In the genomic region with DNA sequence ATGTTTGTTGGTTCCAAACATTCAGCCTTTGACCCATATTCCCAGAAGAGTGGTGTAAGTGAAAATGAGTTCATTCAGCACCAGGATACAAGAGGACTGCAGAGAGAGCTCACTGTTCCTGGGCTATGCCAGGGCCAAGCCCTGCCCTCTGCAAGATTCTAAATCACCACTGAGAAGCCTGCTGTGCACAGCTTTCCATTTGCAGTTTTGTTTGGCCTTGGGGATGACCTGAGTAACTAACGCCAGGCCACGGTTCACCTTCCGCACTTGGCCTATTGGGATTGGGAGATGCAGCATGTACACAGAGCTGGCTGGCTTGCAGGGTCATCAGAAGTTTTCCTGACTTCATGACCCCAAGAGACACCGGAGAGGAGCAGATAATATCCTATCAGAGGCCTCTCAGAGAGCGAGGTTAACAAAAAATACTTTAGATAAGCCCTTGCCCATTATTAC, we compare ENCODE assay signal across 1 cellular context.
TF ChIP-seq lines count a peak whose summit lies in the region.

No MANE protein-coding gene starts in this region.

TF ChIP-seq in liver, 16 proteins besides CTCF, POLR2A, EP300 and RAD21 (continued from another document):
- TF ChIP-seq, protein P1, sequence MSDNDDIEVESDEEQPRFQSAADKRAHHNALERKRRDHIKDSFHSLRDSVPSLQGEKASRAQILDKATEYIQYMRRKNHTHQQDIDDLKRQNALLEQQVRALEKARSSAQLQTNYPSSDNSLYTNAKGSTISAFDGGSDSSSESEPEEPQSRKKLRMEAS (IDR thresholded peaks at IDR 0.05), result peak; percentile 85
- TF ChIP-seq, protein P2, sequence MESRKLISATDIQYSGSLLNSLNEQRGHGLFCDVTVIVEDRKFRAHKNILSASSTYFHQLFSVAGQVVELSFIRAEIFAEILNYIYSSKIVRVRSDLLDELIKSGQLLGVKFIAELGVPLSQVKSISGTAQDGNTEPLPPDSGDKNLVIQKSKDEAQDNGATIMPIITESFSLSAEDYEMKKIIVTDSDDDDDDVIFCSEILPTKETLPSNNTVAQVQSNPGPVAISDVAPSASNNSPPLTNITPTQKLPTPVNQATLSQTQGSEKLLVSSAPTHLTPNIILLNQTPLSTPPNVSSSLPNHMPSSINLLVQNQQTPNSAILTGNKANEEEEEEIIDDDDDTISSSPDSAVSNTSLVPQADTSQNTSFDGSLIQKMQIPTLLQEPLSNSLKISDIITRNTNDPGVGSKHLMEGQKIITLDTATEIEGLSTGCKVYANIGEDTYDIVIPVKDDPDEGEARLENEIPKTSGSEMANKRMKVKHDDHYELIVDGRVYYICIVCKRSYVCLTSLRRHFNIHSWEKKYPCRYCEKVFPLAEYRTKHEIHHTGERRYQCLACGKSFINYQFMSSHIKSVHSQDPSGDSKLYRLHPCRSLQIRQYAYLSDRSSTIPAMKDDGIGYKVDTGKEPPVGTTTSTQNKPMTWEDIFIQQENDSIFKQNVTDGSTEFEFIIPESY (IDR thresholded peaks at IDR 0.05), result peak; percentile 92
- TF ChIP-seq, protein P3, sequence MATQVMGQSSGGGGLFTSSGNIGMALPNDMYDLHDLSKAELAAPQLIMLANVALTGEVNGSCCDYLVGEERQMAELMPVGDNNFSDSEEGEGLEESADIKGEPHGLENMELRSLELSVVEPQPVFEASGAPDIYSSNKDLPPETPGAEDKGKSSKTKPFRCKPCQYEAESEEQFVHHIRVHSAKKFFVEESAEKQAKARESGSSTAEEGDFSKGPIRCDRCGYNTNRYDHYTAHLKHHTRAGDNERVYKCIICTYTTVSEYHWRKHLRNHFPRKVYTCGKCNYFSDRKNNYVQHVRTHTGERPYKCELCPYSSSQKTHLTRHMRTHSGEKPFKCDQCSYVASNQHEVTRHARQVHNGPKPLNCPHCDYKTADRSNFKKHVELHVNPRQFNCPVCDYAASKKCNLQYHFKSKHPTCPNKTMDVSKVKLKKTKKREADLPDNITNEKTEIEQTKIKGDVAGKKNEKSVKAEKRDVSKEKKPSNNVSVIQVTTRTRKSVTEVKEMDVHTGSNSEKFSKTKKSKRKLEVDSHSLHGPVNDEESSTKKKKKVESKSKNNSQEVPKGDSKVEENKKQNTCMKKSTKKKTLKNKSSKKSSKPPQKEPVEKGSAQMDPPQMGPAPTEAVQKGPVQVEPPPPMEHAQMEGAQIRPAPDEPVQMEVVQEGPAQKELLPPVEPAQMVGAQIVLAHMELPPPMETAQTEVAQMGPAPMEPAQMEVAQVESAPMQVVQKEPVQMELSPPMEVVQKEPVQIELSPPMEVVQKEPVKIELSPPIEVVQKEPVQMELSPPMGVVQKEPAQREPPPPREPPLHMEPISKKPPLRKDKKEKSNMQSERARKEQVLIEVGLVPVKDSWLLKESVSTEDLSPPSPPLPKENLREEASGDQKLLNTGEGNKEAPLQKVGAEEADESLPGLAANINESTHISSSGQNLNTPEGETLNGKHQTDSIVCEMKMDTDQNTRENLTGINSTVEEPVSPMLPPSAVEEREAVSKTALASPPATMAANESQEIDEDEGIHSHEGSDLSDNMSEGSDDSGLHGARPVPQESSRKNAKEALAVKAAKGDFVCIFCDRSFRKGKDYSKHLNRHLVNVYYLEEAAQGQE (IDR thresholded peaks at IDR 0.05), result peak; percentile 99
- TF ChIP-seq YY1 (IDR thresholded peaks at IDR 0.05), result peak; percentile 85
- peak; percentile 82 to 87 for TF ChIP-seq HNF4A (conservative IDR thresholded peaks at IDR 0.05)
- peak; percentile 98 to 99 for TF ChIP-seq RXRA (IDR thresholded peaks at IDR 0.05)
- TF ChIP-seq FOXA1 (IDR thresholded peaks at IDR 0.05), result no peak
- TF ChIP-seq NR2F2 (IDR thresholded peaks at IDR 0.05), result peak; percentile 52
- peak; percentile 96 for TF ChIP-seq SP1 (IDR thresholded peaks at IDR 0.05)
- peak in 1 of 2 donors; percentile 33 for TF ChIP-seq GABPA (IDR thresholded peaks at IDR 0.05 in 1 of 2, conservative IDR thresholded peaks at IDR 0.05 in 1 of 2)
- peak; percentile 56 for TF ChIP-seq HNF4G (IDR thresholded peaks at IDR 0.05)
- peak; percentile 37 for TF ChIP-seq TAF1 (conservative IDR thresholded peaks at IDR 0.05)
TF ChIP-seq in liver: peak in this region for 15.
